13 cellular contexts compared by ENCODE assay signal in genomic region chr11:76604081-76604601, GRCh38.
DNase-seq lines count a peak whose midpoint lies in the region; ATAC-seq and TF ChIP-seq lines count a peak whose summit lies in the region.
"Had no signal": no experiment of that assay in that cellular context is flagged by ENCODE, and none has a peak within 500 bp of the region (broad histone marks: within the 10 kb centered on the region; RNA-seq: fewer than 3 reads in every experiment).

No MANE protein-coding gene starts in this region.

- H2AFZ ChIP-seq in neuronal stem cell (ENCODE audit: low read length) = no peak overlapping the region

- H3K9me3 ChIP-seq in neuronal stem cell (replicated peaks in 1 of 2; ENCODE audit: control insufficient read depth in 2 of 2, insufficient read depth in 1 of 2, low read depth in 1 of 2, low read length in 2 of 2) = peaks cover 3% of the 10 kb centered on the region in 2 donors
- H3K9me3 ChIP-seq in aorta (ENCODE audit: control insufficient read depth, low read length) = no peaks in the 10 kb centered on the region

- no peak overlapping the region for H3K27ac Mint-ChIP-seq in activated CD8-positive, alpha-beta T cell treated with anti-CD3 and anti-CD28 coated beads, Interleukin-2, amount 10 ng/mL, durations not matched to agents 7 days and 5 days
- H3K27ac Mint-ChIP-seq in activated CD8-positive, alpha-beta T cell treated with anti-CD3 and anti-CD28 coated beads for 36 hours = no peak overlapping the region
- H3K27ac Mint-ChIP-seq in activated CD4-positive, alpha-beta memory T cell treated with anti-CD3 and anti-CD28 coated beads for 36 hours = no peak overlapping the region
- H3K27ac Mint-ChIP-seq: IgD-negative memory B cell had no signal

- H4K8ac ChIP-seq in neuronal stem cell (ENCODE audit: low read depth, low read length) = peak overlapping the region; percentile 6

- WGBS in neuronal stem cell (ENCODE audit: extremely low coverage in 2 of 2, insufficient read length in 2 of 2, insufficient replicate concordance in 1 of 2), 2 donors = no CpG with 5 or more reads among the region's 12 CpGs
- WGBS in aorta, 2 donors = 90 to 94% methylated on average over 12 of the region's 12 CpGs

- no peaks in the 10 kb centered on the region for H3K9me3 Mint-ChIP-seq in activated CD8-positive, alpha-beta T cell treated with anti-CD3 and anti-CD28 coated beads, Interleukin-2, amount 10 ng/mL, durations not matched to agents 7 days and 5 days (ENCODE audit: insufficient read depth)
- H3K9me3 Mint-ChIP-seq in activated CD8-positive, alpha-beta T cell treated with anti-CD3 and anti-CD28 coated beads for 36 hours = no peaks in the 10 kb centered on the region
- H3K9me3 Mint-ChIP-seq in activated CD4-positive, alpha-beta memory T cell treated with anti-CD3 and anti-CD28 coated beads for 36 hours = no peaks in the 10 kb centered on the region
- H3K9me3 Mint-ChIP-seq: activated naive CD4-positive, alpha-beta T cell treated with anti-CD3 and anti-CD28 coated beads, Interleukin-2, amount 50 U/mL, for 72 hours had no signal

- no peak overlapping the region for H3K14ac ChIP-seq in neuronal stem cell (ENCODE audit: low read length)

- no peak overlapping the region for H4K91ac ChIP-seq in neuronal stem cell (ENCODE audit: low read depth, low read length, poor library complexity)

- no peak overlapping the region for H3K4me3 Mint-ChIP-seq in activated CD8-positive, alpha-beta T cell treated with anti-CD3 and anti-CD28 coated beads, Interleukin-2, amount 10 ng/mL, durations not matched to agents 7 days and 5 days
- H3K4me3 Mint-ChIP-seq in activated CD8-positive, alpha-beta T cell treated with anti-CD3 and anti-CD28 coated beads for 36 hours = no peak overlapping the region
- no peak overlapping the region for H3K4me3 Mint-ChIP-seq in activated CD4-positive, alpha-beta memory T cell treated with anti-CD3 and anti-CD28 coated beads for 36 hours
- H3K4me3 Mint-ChIP-seq: IgD-negative memory B cell had no signal

- peak overlapping the region; percentile 63 for H2BK15ac ChIP-seq in neuronal stem cell (ENCODE audit: low read length)

- no peak overlapping the region for H3K4me3 ChIP-seq in neuronal stem cell (ENCODE audit: low read length in 2 of 2)
- no peak overlapping the region for H3K4me3 ChIP-seq in aorta (ENCODE audit: low read length in 2 of 2)

- H3K4me1 Mint-ChIP-seq in activated CD8-positive, alpha-beta T cell treated with anti-CD3 and anti-CD28 coated beads, Interleukin-2, amount 10 ng/mL, durations not matched to agents 7 days and 5 days (ENCODE audit: low read depth) = peaks cover 9% of the 10 kb centered on the region
- peaks cover 6% of the 10 kb centered on the region for H3K4me1 Mint-ChIP-seq in activated CD8-positive, alpha-beta T cell treated with anti-CD3 and anti-CD28 coated beads for 36 hours (ENCODE audit: low read depth)
- H3K4me1 Mint-ChIP-seq in activated CD4-positive, alpha-beta memory T cell treated with anti-CD3 and anti-CD28 coated beads for 36 hours (ENCODE audit: low read depth) = no peaks in the 10 kb centered on the region

- no peak overlapping the region for H2BK5ac ChIP-seq in neuronal stem cell (ENCODE audit: low read length)

- TF ChIP-seq CTCF in activated CD8-positive, alpha-beta T cell treated with anti-CD3 and anti-CD28 coated beads for 36 hours (IDR thresholded peaks at IDR 0.05) = no peak

- CTCF ChIA-PET in activated CD8-positive, alpha-beta T cell treated with anti-CD3 and anti-CD28 coated beads, Interleukin-2, amount 10 ng/mL, durations not matched to agents 7 days and 5 days (lab: Charles Lee) = no interaction called here
- CTCF ChIA-PET in activated CD8-positive, alpha-beta T cell treated with anti-CD3 and anti-CD28 coated beads for 36 hours (lab: Charles Lee) = interaction anchor here (0.7 kb wide), 1 partner anchor 13 kb away, joined by 3 read pairs; no protein-coding TSS in a partner anchor
- CTCF ChIA-PET in activated CD4-positive, alpha-beta memory T cell treated with anti-CD3 and anti-CD28 coated beads for 36 hours (lab: Charles Lee) = no interaction called here

- peak; percentile 5 for DNase-seq in activated CD8-positive, alpha-beta T cell treated with anti-CD3 and anti-CD28 coated beads, Interleukin-2, amount 10 ng/mL, durations not matched to agents 7 days and 5 days
- no peak for DNase-seq in activated CD8-positive, alpha-beta T cell treated with anti-CD3 and anti-CD28 coated beads for 36 hours
- DNase-seq in cardiac septum (ENCODE audit: low spot score) (peak; percentile 72), neuronal stem cell (ENCODE audit: low spot score) (no peak), aorta (peak; percentile 41 to 66), KBM-7 (no peak)
- no peak for DNase-seq in activated CD4-positive, alpha-beta memory T cell treated with anti-CD3 and anti-CD28 coated beads for 36 hours
- DNase-seq: DND-41, foreskin keratinocyte, NCI-H1930 had no signal

- ATAC-seq in activated CD8-positive, alpha-beta T cell treated with anti-CD3 and anti-CD28 coated beads, Interleukin-2, amount 10 ng/mL, durations not matched to agents 7 days and 5 days = no peak
- ATAC-seq in activated CD8-positive, alpha-beta T cell treated with anti-CD3 and anti-CD28 coated beads for 36 hours = no peak
- ATAC-seq in aorta (ENCODE audit: low FRiP score) (no peak), HG03439 (IDR thresholded peaks at IDR 0.05; ENCODE audit: unreplicated experiment) (no peak)
- ATAC-seq: activated naive CD4-positive, alpha-beta T cell treated with anti-CD3 and anti-CD28 coated beads, Interleukin-2, amount 50 U/mL, for 72 hours; foreskin keratinocyte had no signal

- H3K27me3 Mint-ChIP-seq in activated CD8-positive, alpha-beta T cell treated with anti-CD3 and anti-CD28 coated beads, Interleukin-2, amount 10 ng/mL, durations not matched to agents 7 days and 5 days (ENCODE audit: low read depth) = no peaks in the 10 kb centered on the region
- no peaks in the 10 kb centered on the region for H3K27me3 Mint-ChIP-seq in activated CD8-positive, alpha-beta T cell treated with anti-CD3 and anti-CD28 coated beads for 36 hours
- no peaks in the 10 kb centered on the region for H3K27me3 Mint-ChIP-seq in activated CD4-positive, alpha-beta memory T cell treated with anti-CD3 and anti-CD28 coated beads for 36 hours

- H3K36me3 Mint-ChIP-seq in activated CD8-positive, alpha-beta T cell treated with anti-CD3 and anti-CD28 coated beads, Interleukin-2, amount 10 ng/mL, durations not matched to agents 7 days and 5 days (ENCODE audit: low read depth) = no peaks in the 10 kb centered on the region
- H3K36me3 Mint-ChIP-seq in activated CD8-positive, alpha-beta T cell treated with anti-CD3 and anti-CD28 coated beads for 36 hours (ENCODE audit: low read depth) = no peaks in the 10 kb centered on the region
- H3K36me3 Mint-ChIP-seq in activated CD4-positive, alpha-beta memory T cell treated with anti-CD3 and anti-CD28 coated beads for 36 hours = no peaks in the 10 kb centered on the region
- H3K36me3 Mint-ChIP-seq: activated naive CD4-positive, alpha-beta T cell treated with anti-CD3 and anti-CD28 coated beads, Interleukin-2, amount 50 U/mL, for 72 hours had no signal

- H2AK5ac ChIP-seq in neuronal stem cell (ENCODE audit: low read depth, low read length) = peak overlapping the region; percentile 79

- intact Hi-C loops in activated CD8-positive, alpha-beta T cell treated with anti-CD3 and anti-CD28 coated beads for 36 hours (cut with micrococcal nuclease) = no loop called here
- intact Hi-C loops in cardiac septum (cut with DNase I) (loop anchor here (2.0 kb wide), 1 partner anchor 25 kb away; no protein-coding TSS in a partner anchor), aorta (cut with DNase I) (no loop called here)
- intact Hi-C loops in activated CD4-positive, alpha-beta memory T cell treated with anti-CD3 and anti-CD28 coated beads for 36 hours (cut with micrococcal nuclease) = no loop called here

- H3K79me1 ChIP-seq in neuronal stem cell (ENCODE audit: low read depth, low read length) = no peaks in the 10 kb centered on the region

- H2BK12ac ChIP-seq in neuronal stem cell (ENCODE audit: low read length) = no peak overlapping the region

- no peak overlapping the region for H2BK120ac ChIP-seq in neuronal stem cell (ENCODE audit: low read depth, low read length)

- POLR2A ChIA-PET in activated CD8-positive, alpha-beta T cell treated with anti-CD3 and anti-CD28 coated beads, Interleukin-2, amount 10 ng/mL, durations not matched to agents 7 days and 5 days (lab: Charles Lee) = no interaction called here
- POLR2A ChIA-PET in activated CD8-positive, alpha-beta T cell treated with anti-CD3 and anti-CD28 coated beads for 36 hours (lab: Charles Lee) = interaction anchor here (1.0 kb wide), 1 partner anchor 39 kb away, joined by 3 read pairs; no protein-coding TSS in a partner anchor
- POLR2A ChIA-PET in activated CD4-positive, alpha-beta memory T cell treated with anti-CD3 and anti-CD28 coated beads for 36 hours (lab: Charles Lee) = no interaction called here

- H3K4me1 ChIP-seq in neuronal stem cell (ENCODE audit: control insufficient read depth in 2 of 2, insufficient read depth in 1 of 2, low read depth in 1 of 2, low read length in 2 of 2) = peaks cover 0 to 6% of the 10 kb centered on the region in 2 donors
- no peaks in the 10 kb centered on the region for H3K4me1 ChIP-seq in aorta (ENCODE audit: control insufficient read depth in 1 of 2, insufficient read depth in 2 of 2, low read length in 2 of 2)
- H3K4me1 ChIP-seq: foreskin keratinocyte had no signal

- peak overlapping the region; percentile 41 for H3K18ac ChIP-seq in neuronal stem cell (ENCODE audit: low read length)

- no peak overlapping the region for H3K4ac ChIP-seq in neuronal stem cell (ENCODE audit: low read length)

- no peak overlapping the region for H3K27ac ChIP-seq in neuronal stem cell (replicated peaks; ENCODE audit: low read length)
- no peak overlapping the region for H3K27ac ChIP-seq in aorta (ENCODE audit: low read depth in 1 of 2, low read length in 2 of 2)
- H3K27ac ChIP-seq: foreskin keratinocyte had no signal

- no peak overlapping the region for H3K23ac ChIP-seq in neuronal stem cell (ENCODE audit: low read depth, low read length, poor library complexity)

- no peaks in the 10 kb centered on the region for H3K36me3 ChIP-seq in neuronal stem cell (replicated peaks in 1 of 2; ENCODE audit: control insufficient read depth in 2 of 2, insufficient read depth in 2 of 2, low read length in 2 of 2)
- no peaks in the 10 kb centered on the region for H3K36me3 ChIP-seq in aorta (ENCODE audit: control insufficient read depth in 1 of 2, insufficient read depth in 2 of 2, low read length in 1 of 2)

- in situ Hi-C loops in KBM-7 (cut with MboI; ENCODE audit: low pct_unique_long_range_greater_than_20kb, low sequenced_read_pairs) = no loop called here

- H3K4me2 ChIP-seq in neuronal stem cell (ENCODE audit: insufficient read depth, low read length, poor library complexity, severe bottlenecking) = no peak overlapping the region

- H3K27me3 ChIP-seq in neuronal stem cell (ENCODE audit: control insufficient read depth in 3 of 3, insufficient read depth in 3 of 3, low read depth in 1 of 3, low read length in 3 of 3) (peaks cover 0 to 14% (median 0%) of the 10 kb centered on the region in 3 experiments), aorta (ENCODE audit: control insufficient read depth in 1 of 2, insufficient read depth in 2 of 2, low read length in 1 of 2) (no peaks in the 10 kb centered on the region)

- no peak overlapping the region for H3K9ac ChIP-seq in neuronal stem cell (ENCODE audit: low read depth, low read length, poor library complexity)

Comparison
In these comparisons a context has a peak if more than half of its experiments do, and no peak if none do; other contexts are left out.
1. DNase-seq: peak in activated CD8-positive, alpha-beta T cell treated with anti-CD3 and anti-CD28 coated beads, Interleukin-2, amount 10 ng/mL, durations not matched to agents 7 days and 5 days (single experiment), cardiac septum (single experiment) and aorta (2 of 2); none in activated CD8-positive, alpha-beta T cell treated with anti-CD3 and anti-CD28 coated beads for 36 hours (single experiment), neuronal stem cell (single experiment), activated CD4-positive, alpha-beta memory T cell treated with anti-CD3 and anti-CD28 coated beads for 36 hours (single experiment) and KBM-7 (single experiment).